In the genomic region with DNA sequence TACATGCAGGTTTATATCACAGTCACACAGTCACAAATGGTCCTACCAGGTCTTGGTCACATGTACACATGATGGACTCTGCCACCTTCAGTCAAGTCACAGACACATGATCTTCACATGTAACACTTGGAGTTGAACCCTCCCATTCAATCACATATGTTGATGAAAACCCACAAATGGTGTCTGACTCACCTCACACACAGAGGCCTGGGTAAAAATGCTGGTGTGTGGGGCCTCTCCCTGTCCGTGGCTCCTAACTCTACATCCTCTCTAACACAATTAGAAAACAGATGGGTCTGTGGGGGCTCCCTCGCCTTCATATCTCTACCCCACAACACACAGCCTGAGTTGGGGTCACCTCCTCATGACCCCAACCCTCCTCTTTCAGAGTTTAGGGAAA, we compare ENCODE assay signal across 24 cellular contexts.
"Had no signal": no experiment of that assay in that cellular context is flagged by ENCODE, and none has a peak within 500 bp of the region (broad histone marks: within the 10 kb centered on the region; RNA-seq: fewer than 3 reads in every experiment).

No MANE protein-coding gene starts in this region.

- H3K27ac Mint-ChIP-seq: activated B cell treated with CpG ODN at 0.5 μM for 24 hours; activated CD4-positive, alpha-beta memory T cell treated with anti-CD3 and anti-CD28 coated beads for 36 hours; activated CD8-positive, alpha-beta memory T cell treated with anti-CD3 and anti-CD28 coated beads, Interleukin-2, amount 10 ng/mL, durations not matched to agents 7 days and 5 days; activated naive CD4-positive, alpha-beta T cell treated with anti-CD3 and anti-CD28 coated beads for 36 hours; effector memory CD8-positive, alpha-beta T cell; stimulated activated memory B cell treated with anti-CD40 and anti-IgM and Interleukin-4, amounts not matched to agents 10 μg/mL and 1 μg/mL and 100 μg/mL, for 72 hours; type B pancreatic cell had no signal

- H3K9me3 Mint-ChIP-seq: activated B cell treated with CpG ODN at 0.5 μM for 24 hours; activated CD4-positive, alpha-beta memory T cell treated with anti-CD3 and anti-CD28 coated beads for 36 hours; activated naive CD4-positive, alpha-beta T cell treated with anti-CD3 and anti-CD28 coated beads for 36 hours; effector memory CD8-positive, alpha-beta T cell; stimulated activated memory B cell treated with anti-CD40 and anti-IgM and Interleukin-4, amounts not matched to agents 10 μg/mL and 1 μg/mL and 100 μg/mL, for 72 hours; type B pancreatic cell had no signal

- ATAC-seq: activated CD8-positive, alpha-beta memory T cell treated with anti-CD3 and anti-CD28 coated beads, Interleukin-2, amount 10 ng/mL, durations not matched to agents 7 days and 5 days; effector memory CD8-positive, alpha-beta T cell; left lung; naive thymus-derived CD8-positive, alpha-beta T cell; pancreas; right cardiac atrium; stimulated activated memory B cell treated with anti-CD40 and anti-IgM and Interleukin-4, amounts not matched to agents 10 μg/mL and 1 μg/mL and 100 μg/mL, for 72 hours had no signal

- H3K4me1 ChIP-seq: left lung had no signal

- H3K36me3 ChIP-seq: left lung, neutrophil, pancreas had no signal

- H3K4me3 Mint-ChIP-seq: activated B cell treated with CpG ODN at 0.5 μM for 24 hours; activated CD4-positive, alpha-beta memory T cell treated with anti-CD3 and anti-CD28 coated beads for 36 hours; activated CD8-positive, alpha-beta memory T cell treated with anti-CD3 and anti-CD28 coated beads, Interleukin-2, amount 10 ng/mL, durations not matched to agents 7 days and 5 days; activated naive CD4-positive, alpha-beta T cell treated with anti-CD3 and anti-CD28 coated beads for 36 hours; effector memory CD8-positive, alpha-beta T cell; naive thymus-derived CD8-positive, alpha-beta T cell; stimulated activated memory B cell treated with anti-CD40 and anti-IgM and Interleukin-4, amounts not matched to agents 10 μg/mL and 1 μg/mL and 100 μg/mL, for 72 hours; type B pancreatic cell had no signal

- H3K27me3 ChIP-seq: dorsolateral prefrontal cortex, esophagus muscularis mucosa, hepatocyte, left lung, pancreas, testis had no signal

- H3K9me3 ChIP-seq: esophagus muscularis mucosa, left lung, neutrophil, pancreas, testis had no signal

- H3K36me3 Mint-ChIP-seq: activated CD4-positive, alpha-beta memory T cell treated with anti-CD3 and anti-CD28 coated beads for 36 hours; type B pancreatic cell had no signal

- H3K27me3 Mint-ChIP-seq: activated B cell treated with CpG ODN at 0.5 μM for 24 hours; activated CD4-positive, alpha-beta memory T cell treated with anti-CD3 and anti-CD28 coated beads for 36 hours; activated CD8-positive, alpha-beta memory T cell treated with anti-CD3 and anti-CD28 coated beads, Interleukin-2, amount 10 ng/mL, durations not matched to agents 7 days and 5 days; effector memory CD8-positive, alpha-beta T cell; naive thymus-derived CD8-positive, alpha-beta T cell; stimulated activated memory B cell treated with anti-CD40 and anti-IgM and Interleukin-4, amounts not matched to agents 10 μg/mL and 1 μg/mL and 100 μg/mL, for 72 hours; type B pancreatic cell had no signal

- H3K4me3 ChIP-seq: dorsolateral prefrontal cortex, esophagus muscularis mucosa, hepatocyte, left lung, pancreas, skin epidermis, testis had no signal

- H3K27ac ChIP-seq: esophagus muscularis mucosa, hepatocyte, left lung, neutrophil, pancreas, skin epidermis, testis had no signal

- DNase-seq: activated B cell treated with CpG ODN at 0.5 μM for 24 hours; activated CD4-positive, alpha-beta memory T cell treated with anti-CD3 and anti-CD28 coated beads for 36 hours; activated CD4-positive, alpha-beta T cell treated with anti-CD3 and anti-CD28 coated beads for 4 hours; activated CD8-positive, alpha-beta memory T cell treated with anti-CD3 and anti-CD28 coated beads, Interleukin-2, amount 10 ng/mL, durations not matched to agents 7 days and 5 days; activated naive CD4-positive, alpha-beta T cell treated with anti-CD3 and anti-CD28 coated beads for 36 hours; activated T-cell treated with anti-CD3 and anti-CD28 coated beads for 4 hours; central memory CD4-positive, alpha-beta T cell; effector memory CD8-positive, alpha-beta T cell; glutamatergic neuron; kidney glomerular epithelial cell; left lung; naive thymus-derived CD8-positive, alpha-beta T cell; pancreas; right cardiac atrium; stimulated activated CD4-positive, alpha-beta T cell treated with anti-CD3 and anti-CD28 coated beads, Interleukin-2, amount 100 ng/mL, for 24 hours; T-helper 9 cell; testis had no signal

- H3K4me2 ChIP-seq: hepatocyte had no signal
